Comparison of ENCODE assay signal across 15 cellular contexts in genomic region chr2:238115709-238116108, GRCh38. TPM values are rescaled to one million over a fixed set of nuclear protein-coding genes. Genes with fewer than 3 reads are reported as not detected.
"Had no signal": no experiment of that assay in that cellular context is flagged by ENCODE, and none has a peak within 500 bp of the region (broad histone marks: within the 10 kb centered on the region; RNA-seq: fewer than 3 reads in every experiment).

No MANE protein-coding gene starts in this region.

RNA-seq across cellular contexts. Expression of gene ESPNL, which starts 15.6 kb away (rescaled TPM):
- total RNA-seq: astrocyte, dermis blood vessel endothelial cell had no signal

RNA-seq across cellular contexts. Expression of gene KLHL30, which starts 22.8 kb away (rescaled TPM):
- total RNA-seq: activated CD4-positive, alpha-beta memory T cell treated with anti-CD3 and anti-CD28 coated beads for 36 hours; activated CD4-positive, alpha-beta T cell treated with anti-CD3 and anti-CD28 coated beads for 36 hours; activated CD4-positive, alpha-beta T cell treated with anti-CD3 and anti-CD28 coated beads, Interleukin-2, amount 10 ng/mL, durations not matched to agents 24 days and 14 days; activated CD8-positive, alpha-beta memory T cell treated with anti-CD3 and anti-CD28 coated beads for 36 hours; activated CD8-positive, alpha-beta memory T cell treated with anti-CD3 and anti-CD28 coated beads, Interleukin-2, amount 10 ng/mL, durations not matched to agents 7 days and 5 days; activated CD8-positive, alpha-beta T cell treated with anti-CD3 and anti-CD28 coated beads, Interleukin-2, amount 10 ng/mL, durations not matched to agents 7 days and 5 days; activated naive CD4-positive, alpha-beta T cell treated with anti-CD3 and anti-CD28 coated beads, Interleukin-2, amount 50 U/mL, for 72 hours; activated naive CD8-positive, alpha-beta T cell treated with anti-CD3 and anti-CD28 coated beads, Interleukin-2, amount 10 ng/mL, durations not matched to agents 7 days and 5 days; activated T-helper 1 cell treated with anti-CD3 and anti-CD28 coated beads, Interleukin-12 subunit alpha, Interleukin-12 subunit beta, Interleukin-2, Interleukin-4 antibody, amounts not matched to agents 30 ng/mL and 10 ng/mL and 1 ng/mL, durations not matched to agents 14 hours and 24 hours and 36 hours; activated T-helper 2 cell treated with anti-CD3 and anti-CD28 coated beads, Interferon-gamma antibody, Interleukin-2, Interleukin-4, amounts not matched to agents 10 μg/mL and 5 μg/mL and 100 μg/mL, durations not matched to agents 14 hours and 24 hours and 36 hours; cerebellum; dermis blood vessel endothelial cell; foreskin keratinocyte; T-helper 1 cell treated with Interleukin-12 subunit alpha and Interleukin-12 subunit beta and Interleukin-4 antibody, amounts not matched to agents 30 ng/mL and 1 ng/mL, for 36 hours had no signal
- polyA plus RNA-seq: foreskin keratinocyte had no signal

RNA-seq across cellular contexts. Expression of gene ERFE, which starts 43.1 kb away (rescaled TPM):
- total RNA-seq: activated CD4-positive, alpha-beta memory T cell treated with anti-CD3 and anti-CD28 coated beads for 36 hours; activated CD8-positive, alpha-beta memory T cell treated with anti-CD3 and anti-CD28 coated beads, Interleukin-2, amount 10 ng/mL, durations not matched to agents 7 days and 5 days; activated T-helper 1 cell treated with anti-CD3 and anti-CD28 coated beads, Interleukin-12 subunit alpha, Interleukin-12 subunit beta, Interleukin-2, Interleukin-4 antibody, amounts not matched to agents 30 ng/mL and 10 ng/mL and 1 ng/mL, durations not matched to agents 14 hours and 24 hours and 36 hours; T-helper 1 cell treated with Interleukin-12 subunit alpha and Interleukin-12 subunit beta and Interleukin-4 antibody, amounts not matched to agents 30 ng/mL and 1 ng/mL, for 36 hours had no signal
